1 cellular context compared by ENCODE assay signal in genomic region chr17:67585077-67585602, GRCh38.
TF ChIP-seq lines count a peak whose summit lies in the region.

No MANE protein-coding gene starts in this region.

TF ChIP-seq in HEK293, 187 proteins besides CTCF, POLR2A, EP300 and RAD21 (continued from another document):
- TF ChIP-seq PRDM10 (tag by site-specific recombination; IDR thresholded peaks at IDR 0.05) (peak; percentile 64), ZNF639 (tag by site-specific recombination; IDR thresholded peaks at IDR 0.05) (peak; percentile 47; the same call in 1 of the 2 replicates), ATF2 (tag by site-specific recombination; IDR thresholded peaks at IDR 0.05; ENCODE audit: low read depth) (no peak), PRDM6 (tag by site-specific recombination; IDR thresholded peaks at IDR 0.05) (peak; percentile 71), ZNF670 (tag by site-specific recombination; IDR thresholded peaks at IDR 0.05; ENCODE audit: low read depth) (no peak), ZNF2 (tag by site-specific recombination; IDR thresholded peaks at IDR 0.05) (0 out of 2 replicates have a peak, but pooled peaks have one; percentile 21), ZNF548 (tag by site-specific recombination; IDR thresholded peaks at IDR 0.05) (no peak), TSHZ1 (tag by site-specific recombination; IDR thresholded peaks at IDR 0.05; ENCODE audit: borderline replicate concordance) (peak; percentile 44; the same call in 1 of the 2 replicates), ZNF48 (tag by site-specific recombination; IDR thresholded peaks at IDR 0.05) (no peak), ZNF654 (tag by site-specific recombination; IDR thresholded peaks at IDR 0.05; ENCODE audit: low read depth) (no peak), ZNF747 (tag by site-specific recombination; IDR thresholded peaks at IDR 0.05) (no peak), IKZF3 (tag by site-specific recombination; IDR thresholded peaks at IDR 0.05) (peak; percentile 68; the same call in 1 of the 2 replicates), FEZF1 (tag by site-specific recombination; IDR thresholded peaks at IDR 0.05) (peak; percentile 94), ZBTB44 (tag by site-specific recombination; IDR thresholded peaks at IDR 0.05) (peak; percentile 93), ZFHX2 (tag by site-specific recombination; conservative IDR thresholded peaks at IDR 0.05) (no peak), ZNF621 (tag by site-specific recombination; IDR thresholded peaks at IDR 0.05) (no peak), ZNF610 (tag by site-specific recombination; IDR thresholded peaks at IDR 0.05; ENCODE audit: borderline replicate concordance) (peak; percentile 78), ZNF423 (tag by site-specific recombination; IDR thresholded peaks at IDR 0.05) (0 out of 2 replicates have a peak, but pooled peaks have one; percentile 30), YY2 (tag by site-specific recombination; IDR thresholded peaks at IDR 0.05) (peak; percentile 66; the same call in 1 of the 2 replicates), INSM2 (tag by site-specific recombination; IDR thresholded peaks at IDR 0.05) (peak; percentile 51; the same call in 1 of the 2 replicates), ZNF23 (tag by site-specific recombination; IDR thresholded peaks at IDR 0.05; ENCODE audit: borderline replicate concordance) (no peak), SP7 (tag by site-specific recombination; IDR thresholded peaks at IDR 0.05) (peak; percentile 90)
